In the genomic region with DNA sequence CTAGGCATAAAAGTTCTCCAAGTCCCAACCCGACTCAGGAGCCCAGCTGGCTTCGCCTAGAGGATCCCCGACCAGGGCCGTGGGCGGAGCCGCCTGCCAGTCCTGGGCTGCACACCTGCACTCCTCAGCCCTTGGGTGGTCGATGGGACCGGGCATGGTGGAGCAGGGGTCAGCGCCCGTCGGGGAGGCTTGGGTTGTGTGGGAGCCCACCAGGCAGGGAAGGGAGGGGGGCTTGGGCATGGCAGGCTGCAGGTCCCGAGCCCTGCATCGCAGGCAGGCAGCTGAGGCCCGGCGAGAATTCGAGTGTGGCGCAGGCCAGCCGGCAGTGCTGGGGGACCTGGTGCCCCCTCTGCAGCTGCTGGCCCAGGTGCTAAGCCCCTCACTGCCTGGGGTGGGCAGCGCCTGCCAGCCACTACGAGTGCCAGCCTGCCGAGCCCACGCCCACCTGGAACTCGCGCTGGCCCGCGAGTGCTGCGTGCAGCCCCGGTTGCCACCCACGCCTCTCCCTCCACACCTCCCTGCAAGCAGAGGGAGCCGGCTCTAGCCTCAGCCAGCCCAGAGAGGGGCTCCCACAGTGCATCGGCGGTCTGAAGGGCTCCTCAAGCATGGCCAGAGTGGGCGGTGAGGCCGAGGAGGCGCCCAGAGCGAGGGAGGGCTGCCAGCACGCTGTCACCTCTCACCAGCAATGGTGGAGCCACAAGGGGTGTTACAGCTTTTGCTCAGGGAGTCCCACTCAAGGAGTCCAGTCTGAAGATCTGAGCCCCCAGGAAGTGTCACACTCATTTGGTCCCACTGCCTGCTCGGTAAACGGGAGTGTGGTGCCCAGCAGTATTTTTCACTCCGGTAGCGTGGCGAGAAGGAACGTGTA, we compare ENCODE assay signal across 30 cellular contexts.
"Had no signal": no experiment of that assay in that cellular context is flagged by ENCODE, and none has a peak within 500 bp of the region (broad histone marks: within the 10 kb centered on the region; RNA-seq: fewer than 3 reads in every experiment).

No MANE protein-coding gene starts in this region.

- H3K4me2 ChIP-seq: PC-9 had no signal

- H3K27ac ChIP-seq: brain microvascular endothelial cell, PC-9 had no signal

- H2AFZ ChIP-seq: PC-9 had no signal

- H3K27ac Mint-ChIP-seq: activated CD4-positive, alpha-beta memory T cell treated with anti-CD3 and anti-CD28 coated beads for 36 hours; activated naive CD4-positive, alpha-beta T cell treated with anti-CD3 and anti-CD28 coated beads for 36 hours; activated naive CD4-positive, alpha-beta T cell treated with anti-CD3 and anti-CD28 coated beads, Interleukin-2, amount 50 U/mL, for 72 hours; activated T-helper 1 cell treated with anti-CD3 and anti-CD28 coated beads, Interleukin-12 subunit alpha, Interleukin-12 subunit beta, Interleukin-2, Interleukin-4 antibody, amounts not matched to agents 30 ng/mL and 10 ng/mL and 1 ng/mL, durations not matched to agents 14 hours and 24 hours and 36 hours had no signal

- H3K9me3 Mint-ChIP-seq: activated T-cell treated with anti-CD3 and anti-CD28 coated beads, Interleukin-2, amount 50 U/mL, for 4 hours; activated T-helper 1 cell treated with anti-CD3 and anti-CD28 coated beads, Interleukin-12 subunit alpha, Interleukin-12 subunit beta, Interleukin-2, Interleukin-4 antibody, amounts not matched to agents 30 ng/mL and 10 ng/mL and 1 ng/mL, durations not matched to agents 14 hours and 24 hours and 36 hours had no signal

- DNase-seq: activated CD4-positive, alpha-beta memory T cell treated with anti-CD3 and anti-CD28 coated beads for 36 hours; activated CD4-positive, alpha-beta T cell treated with anti-CD3 and anti-CD28 coated beads, Interleukin-2, amount 50 U/mL, for 1 hour; activated CD8-positive, alpha-beta memory T cell treated with anti-CD3 and anti-CD28 coated beads, Interleukin-2, amount 50 U/mL, for 4 hours; activated gamma-delta T cell treated with Interleukin-2 at 50 U/mL for 16 hours; activated naive CD4-positive, alpha-beta T cell treated with anti-CD3 and anti-CD28 coated beads for 36 hours; activated T-cell treated with anti-CD3 and anti-CD28 coated beads for 4 hours; activated T-cell treated with anti-CD3 and anti-CD28 coated beads, Interleukin-2, amount 50 U/mL, for 4 hours; amniotic stem cell; aorta; brain microvascular endothelial cell; central memory CD4-positive, alpha-beta T cell; Kasumi-1; KG1; MG63; NCI-H1048; NCI-H1105 treated with DMSO at 0.1 percent for 48 hours; NCI-H1436 treated with DMSO at 0.1 percent for 48 hours; NCI-H1694 treated with DMSO at 0.1 percent for 48 hours; NCI-H2029; NCI-H2107; NCI-H2171; NCI-H510A; NCI-H526; NCI-H748 treated with DMSO at 0.1 percent for 48 hours; NK-92 treated with Interleukin-12 subunit alpha and Interleukin-12 subunit beta, amount 100 ng/mL, for 24 hours; PC-9; Right ventricle myocardium superior; T1000 had no signal

- H3K4me3 ChIP-seq: MG63, PC-9 had no signal

- H3K4me3 Mint-ChIP-seq: activated CD4-positive, alpha-beta memory T cell treated with anti-CD3 and anti-CD28 coated beads for 36 hours; activated naive CD4-positive, alpha-beta T cell treated with anti-CD3 and anti-CD28 coated beads for 36 hours; activated T-cell treated with anti-CD3 and anti-CD28 coated beads, Interleukin-2, amount 50 U/mL, for 4 hours; activated T-helper 1 cell treated with anti-CD3 and anti-CD28 coated beads, Interleukin-12 subunit alpha, Interleukin-12 subunit beta, Interleukin-2, Interleukin-4 antibody, amounts not matched to agents 30 ng/mL and 10 ng/mL and 1 ng/mL, durations not matched to agents 14 hours and 24 hours and 36 hours had no signal

- H3K27me3 ChIP-seq: brain microvascular endothelial cell, MG63 had no signal

- H3K36me3 Mint-ChIP-seq: activated CD4-positive, alpha-beta memory T cell treated with anti-CD3 and anti-CD28 coated beads for 36 hours; activated naive CD4-positive, alpha-beta T cell treated with anti-CD3 and anti-CD28 coated beads, Interleukin-2, amount 50 U/mL, for 72 hours had no signal

- ATAC-seq: activated naive CD4-positive, alpha-beta T cell treated with anti-CD3 and anti-CD28 coated beads, Interleukin-2, amount 50 U/mL, for 72 hours; activated T-cell treated with anti-CD3 and anti-CD28 coated beads, Interleukin-2, amount 50 U/mL, for 4 hours had no signal

- H3K9me3 ChIP-seq: MG63 had no signal

- H3K36me3 ChIP-seq: brain microvascular endothelial cell, MG63 had no signal
